In genomic region chrX:12919620-12920019, GRCh38 we compare ENCODE assay signal across 20 cellular contexts. TPM values are rescaled to one million over a fixed set of nuclear protein-coding genes. Genes with fewer than 3 reads are reported as not detected.
DNase-seq lines count a peak whose midpoint lies in the region; ATAC-seq and TF ChIP-seq lines count a peak whose summit lies in the region.
"Had no signal": no experiment of that assay in that cellular context is flagged by ENCODE, and none has a peak within 500 bp of the region (broad histone marks: within the 10 kb centered on the region; RNA-seq: fewer than 3 reads in every experiment).

No MANE protein-coding gene starts in this region.

- no peak for ATAC-seq in SK-N-SH treated with all-trans-retinoic acid at 6 μM for 48 hours
- no peak for ATAC-seq in GM23338
- no peak for ATAC-seq in RWPE2 (ENCODE audit: low read depth)
- no peak for ATAC-seq in HG03521 (IDR thresholded peaks at IDR 0.05; ENCODE audit: unreplicated experiment)
- ATAC-seq: HepG2 had no signal

- H3K36me3 ChIP-seq in SK-N-SH (replicated peaks in 1 of 2; ENCODE audit: control insufficient read depth in 1 of 2, insufficient read depth in 2 of 2, low read length in 1 of 2) (no peaks in the 10 kb centered on the region), GM23338 (ENCODE audit: insufficient read depth) (no peaks in the 10 kb centered on the region), RWPE2 (ENCODE audit: low read depth) (no peaks in the 10 kb centered on the region)
- H3K36me3 ChIP-seq: BLaER1 had no signal

- TF ChIP-seq CTCF in SK-N-SH (IDR thresholded peaks at IDR 0.05) (no peak), GM23338 (conservative IDR thresholded peaks at IDR 0.05; ENCODE audit: low read depth in 2 of 2) (no peak), RWPE2 (IDR thresholded peaks at IDR 0.05; ENCODE audit: poor library complexity, severe bottlenecking) (no peak)

- H3K9me3 Mint-ChIP-seq in GM23338: no peaks in the 10 kb centered on the region
- H3K9me3 Mint-ChIP-seq: CD8-positive, alpha-beta T cell had no signal

- TF ChIP-seq RAD21 in SK-N-SH (IDR thresholded peaks at IDR 0.05; ENCODE audit: low read length): no peak

- H3K4me1 Mint-ChIP-seq in GM23338: 0 out of 3 replicates have a peak, but pooled peaks cover 2% of the 10 kb centered on the region
- H3K4me1 Mint-ChIP-seq: IgD-negative memory B cell had no signal

- CTCF ChIA-PET in SK-N-SH (lab: Yijun Ruan, JAX): interaction anchor here (1.2 kb wide), 1 partner anchor 27 kb away, joined by 3 read pairs; no protein-coding TSS in a partner anchor

- WGBS in SK-N-SH (ENCODE audit: low lambda C conversion rate): 46% methylated on average over 8 of the region's 8 CpGs

- POLR2A ChIA-PET in SK-N-SH (lab: Yijun Ruan, JAX): no interaction called here

- no peaks in the 10 kb centered on the region for H3K27me3 Mint-ChIP-seq in GM23338 (ENCODE audit: insufficient read depth, low read depth, poor library complexity)

- H3K9me2 ChIP-seq in SK-N-SH (no peaks in the 10 kb centered on the region), GM23338 (ENCODE audit: insufficient read depth) (no peaks in the 10 kb centered on the region)

- no peak overlapping the region for H3K27ac Mint-ChIP-seq in GM23338
- H3K27ac Mint-ChIP-seq: CD8-positive, alpha-beta T cell; H9; IgD-negative memory B cell had no signal

- no peaks in the 10 kb centered on the region for H3K36me3 Mint-ChIP-seq in GM23338 (ENCODE audit: low read depth)
- H3K36me3 Mint-ChIP-seq: CD8-positive, alpha-beta T cell; IgD-negative memory B cell had no signal

- no peak for TF ChIP-seq EP300 in SK-N-SH (IDR thresholded peaks at IDR 0.05; ENCODE audit: borderline replicate concordance in 1 of 2, low read depth in 1 of 2, low read length in 1 of 2)

- no peaks in the 10 kb centered on the region for H3K9me3 ChIP-seq in SK-N-SH
- no peaks in the 10 kb centered on the region for H3K9me3 ChIP-seq in RWPE2 (ENCODE audit: severe bottlenecking)
- H3K9me3 ChIP-seq: BLaER1 had no signal

- no peak overlapping the region for H3K9ac ChIP-seq in SK-N-SH
- H3K9ac ChIP-seq: BLaER1 had no signal

- H3K27ac ChIP-seq in SK-N-SH (ENCODE audit: low read depth in 2 of 2, low read length in 1 of 2): no peak overlapping the region
- no peak overlapping the region for H3K27ac ChIP-seq in GM23338 (ENCODE audit: low read depth)
- H3K27ac ChIP-seq in RWPE2 (ENCODE audit: poor library complexity, severe bottlenecking): peak overlapping the region; percentile 12
- H3K27ac ChIP-seq: 22Rv1, BLaER1 had no signal

- H2AFZ ChIP-seq in SK-N-SH (ENCODE audit: low read depth) (no peak overlapping the region), GM23338 (no peak overlapping the region)

- no peak overlapping the region for H3K4me3 Mint-ChIP-seq in GM23338
- H3K4me3 Mint-ChIP-seq: CD8-positive, alpha-beta T cell; H9; IgD-negative memory B cell had no signal

- DNase-seq in SK-N-SH (no peak), GM23338 (ENCODE audit: low spot score) (no peak), RWPE2 (ENCODE audit: low spot score) (no peak), NOMO-1 (lab: John Stamatoyannopoulos, UW; ENCODE audit: unreplicated experiment in 2 of 2) (no peak), NCI-H82 (lab: John Stamatoyannopoulos, UW) (no peak)
- DNase-seq: Calu3; CD8-positive, alpha-beta T cell; DMS79 treated with DMSO at 0.1 percent for 48 hours; GF-D8; H9; KG1 had no signal

- H3K4me2 ChIP-seq in SK-N-SH (no peak overlapping the region), GM23338 (no peak overlapping the region)
- H3K4me2 ChIP-seq: BLaER1 had no signal

- H3F3A ChIP-seq in SK-N-SH (replicated peaks; ENCODE audit: insufficient read depth) (no peaks in the 10 kb centered on the region), GM23338 (replicated peaks; ENCODE audit: low read depth) (no peaks in the 10 kb centered on the region)

- H3K79me2 ChIP-seq in SK-N-SH (ENCODE audit: insufficient read depth): no peaks in the 10 kb centered on the region
- H3K79me2 ChIP-seq in GM23338 (replicated peaks; ENCODE audit: insufficient read depth): no peaks in the 10 kb centered on the region

- peaks cover 41% of the 10 kb centered on the region; the same call in 1 of the 2 replicates for H3K27me3 ChIP-seq in SK-N-SH (ENCODE audit: insufficient read depth)
- no peaks in the 10 kb centered on the region for H3K27me3 ChIP-seq in GM23338 (ENCODE audit: insufficient read depth)
- no peaks in the 10 kb centered on the region for H3K27me3 ChIP-seq in RWPE2 (ENCODE audit: insufficient read depth, poor library complexity, severe bottlenecking)

- H3K4me1 ChIP-seq in SK-N-SH (ENCODE audit: control insufficient read depth in 1 of 2, insufficient read depth in 2 of 2, low read depth in 1 of 2, low read length in 1 of 2): no peaks in the 10 kb centered on the region
- no peaks in the 10 kb centered on the region for H3K4me1 ChIP-seq in GM23338 (ENCODE audit: insufficient read depth)
- no peaks in the 10 kb centered on the region for H3K4me1 ChIP-seq in RWPE2 (ENCODE audit: insufficient read depth, poor library complexity, severe bottlenecking)
- H3K4me1 ChIP-seq: BLaER1 had no signal

- H4K20me1 ChIP-seq in SK-N-SH (ENCODE audit: insufficient read depth) (no peaks in the 10 kb centered on the region), GM23338 (replicated peaks; ENCODE audit: insufficient read depth) (no peaks in the 10 kb centered on the region)
- H4K20me1 ChIP-seq: BLaER1 had no signal

- H3K4me3 ChIP-seq in SK-N-SH (ENCODE audit: low read depth in 2 of 2, low read length in 1 of 2) (no peak overlapping the region), GM23338 (no peak overlapping the region), RWPE2 (ENCODE audit: severe bottlenecking) (no peak overlapping the region)
- H3K4me3 ChIP-seq: BLaER1 had no signal

TF ChIP-seq in SK-N-SH, 30 proteins besides CTCF, POLR2A, EP300 and RAD21 (continues in another document):
- no peak for TF ChIP-seq TEAD4 (IDR thresholded peaks at IDR 0.05; ENCODE audit: borderline replicate concordance, insufficient read depth)

TF ChIP-seq in SK-N-SH treated with all-trans-retinoic acid at 6 μM for 48 hours, 23 proteins besides CTCF, POLR2A, EP300 and RAD21:
- TF ChIP-seq SNAI2 (CRISPR knock-in tag; IDR thresholded peaks at IDR 0.05): no peak
- no peak for TF ChIP-seq RARB (CRISPR knock-in tag; IDR thresholded peaks at IDR 0.05)
- TF ChIP-seq CREB5 (CRISPR knock-in tag; IDR thresholded peaks at IDR 0.05; ENCODE audit: low read depth): no peak
- TF ChIP-seq ISL1 (CRISPR knock-in tag; IDR thresholded peaks at IDR 0.05): no peak

TF ChIP-seq in GM23338, 12 proteins besides CTCF, POLR2A, EP300 and RAD21:
- peak; percentile 52 for TF ChIP-seq REST (IDR thresholded peaks at IDR 0.05; ENCODE audit: unreplicated experiment)
- TF ChIP-seq ETS1 (IDR thresholded peaks at IDR 0.05): no peak

RNA-seq across cellular contexts. Expression of gene TLR8, which starts 13.2 kb away (rescaled TPM):
- polyA plus RNA-seq in SK-N-SH (2012; rRNA removed) (not detected in 2 replicates), GM23338 (2016; fragmentation: Nextera tagmentation; extraction: Ambion mirVana) (not detected in 2 replicates)
- polyA plus RNA-seq in SK-N-SH (2012; cell fraction: cytosol; rRNA removed): not detected in 2 replicates
- polyA plus RNA-seq in SK-N-SH (2012; cell fraction: nucleus; rRNA removed): not detected in 2 replicates
- total RNA-seq in GM23338 (2014; rRNA removed; shearing (Covaris generic)): not detected in 2 replicates
- total RNA-seq: A673; Calu3; CD8-positive, alpha-beta T cell; H1; H9; HepG2 had no signal
- polyA plus RNA-seq: AG04450, H1, HepG2 had no signal

RNA-seq across cellular contexts. Expression of gene TLR7, which starts 52.7 kb away (rescaled TPM):
- polyA plus RNA-seq in SK-N-SH (2012; rRNA removed) (not detected in 2 replicates), GM23338 (2016; fragmentation: Nextera tagmentation; extraction: Ambion mirVana) (not detected in 2 replicates)
- polyA plus RNA-seq in SK-N-SH (2012; cell fraction: cytosol; rRNA removed): not detected in 2 replicates
- not detected in 2 replicates for polyA plus RNA-seq in SK-N-SH (2012; cell fraction: nucleus; rRNA removed)
- not detected in 2 replicates for total RNA-seq in GM23338 (2014; rRNA removed; shearing (Covaris generic))
- total RNA-seq: Calu3, H1, H9, HepG2 had no signal
- polyA plus RNA-seq: AG04450, HepG2 had no signal

RNA-seq across cellular contexts. Expression of gene TMSB4X, which starts 55.3 kb away (rescaled TPM):
- polyA plus RNA-seq in SK-N-SH (2012; rRNA removed) (4,830 and 10,669 TPM in 2 replicates), GM23338 (2016; fragmentation: Nextera tagmentation; extraction: Ambion mirVana) (6,191 and 6,226 TPM in 2 replicates)
- polyA plus RNA-seq in SK-N-SH (2012; cell fraction: cytosol; rRNA removed): 11,345 and 16,426 TPM in 2 replicates
- 2,546 and 2,555 TPM in 2 replicates for polyA plus RNA-seq in SK-N-SH (2012; cell fraction: nucleus; rRNA removed)
- 999 and 1,367 TPM in 2 replicates for total RNA-seq in GM23338 (2014; rRNA removed; shearing (Covaris generic))
